Comparison of ENCODE assay signal across 17 cellular contexts in genomic region chr10:120386896-120387295, GRCh38.
"Had no signal": no experiment of that assay in that cellular context is flagged by ENCODE, and none has a peak within 500 bp of the region (broad histone marks: within the 10 kb centered on the region; RNA-seq: fewer than 3 reads in every experiment).

No MANE protein-coding gene starts in this region.

- H3K27ac ChIP-seq: dorsolateral prefrontal cortex, right atrium auricular region, suprapubic skin had no signal

- H3K36me3 ChIP-seq: right atrium auricular region, suprapubic skin had no signal

- H3K4me3 ChIP-seq: dorsolateral prefrontal cortex, right atrium auricular region, suprapubic skin had no signal

- H3K9me3 ChIP-seq: right atrium auricular region, suprapubic skin had no signal

- H3K27me3 ChIP-seq: right atrium auricular region, suprapubic skin had no signal

- DNase-seq: activated CD4-positive, CD25-positive, alpha-beta regulatory T cell treated with anti-CD3 and anti-CD28 coated beads, Interleukin-2, amount 50 U/mL, for 72 hours; activated naive CD4-positive, alpha-beta T cell; activated naive CD8-positive, alpha-beta T cell treated with anti-CD3 and anti-CD28 coated beads, Interleukin-2, amount 10 ng/mL, durations not matched to agents 7 days and 5 days; aorta; dorsolateral prefrontal cortex; hippocampal formation; kidney; left ventricle myocardium superior; nucleus accumbens; small intestine; stimulated activated CD4-positive, alpha-beta T cell treated with anti-CD3 and anti-CD28 coated beads, Interleukin-4, amount 100 ng/mL, for 4 hours; stimulated activated CD8-positive, alpha-beta memory T cell treated with anti-CD3 and anti-CD28 coated beads, Interleukin-4, amount 100 ng/mL, for 48 hours; stimulated activated naive CD8-positive, alpha-beta T cell treated with anti-CD3 and anti-CD28 coated beads, Interleukin-15, Interleukin-2, amounts not matched to agents 100 U/mL and 50 U/mL, for 24 hours; T-helper 1 cell; T1000 had no signal

- H3K4me1 ChIP-seq: right atrium auricular region had no signal
